In genomic region chr21:45123440-45123839, GRCh38 we compare ENCODE assay signal across 2 cellular contexts.
A peak's percentile ranks its signal among the peaks of the same experiment; 100 is the strongest.
TF ChIP-seq lines count a peak whose summit lies in the region.

No MANE protein-coding gene starts in this region.

TF ChIP-seq in HEK293, 187 proteins besides CTCF, POLR2A, EP300 and RAD21 (continued from another document and continues in another):
- no peak for TF ChIP-seq ZNF518A (tag by site-specific recombination; conservative IDR thresholded peaks at IDR 0.05; ENCODE audit: low read depth)
- TF ChIP-seq ZNF280C (tag by site-specific recombination; IDR thresholded peaks at IDR 0.05) = no peak
- peak; percentile 43; the same call in 1 of the 2 replicates for TF ChIP-seq ZIC2 (tag by site-specific recombination; IDR thresholded peaks at IDR 0.05)
- TF ChIP-seq ZBTB20 (tag by site-specific recombination; IDR thresholded peaks at IDR 0.05) = no peak
- no peak for TF ChIP-seq ZNF184 (tag by site-specific recombination; IDR thresholded peaks at IDR 0.05)
- TF ChIP-seq ZNF121 (tag by site-specific recombination; IDR thresholded peaks at IDR 0.05) = 0 out of 2 replicates have a peak, but pooled peaks have one; percentile 18
- no peak for TF ChIP-seq ZNF843 (tag by site-specific recombination; IDR thresholded peaks at IDR 0.05)
- TF ChIP-seq ZNF785 (tag by site-specific recombination; IDR thresholded peaks at IDR 0.05) = no peak
- TF ChIP-seq ATF2 (tag by site-specific recombination; IDR thresholded peaks at IDR 0.05; ENCODE audit: low read depth) = no peak
- no peak for TF ChIP-seq TCF7L2 (IDR thresholded peaks at IDR 0.05; ENCODE audit: borderline replicate concordance, low read depth, low read length)
- no peak for TF ChIP-seq PRDM4 (tag by site-specific recombination; IDR thresholded peaks at IDR 0.05)
- no peak for TF ChIP-seq BCL11B (tag by site-specific recombination; IDR thresholded peaks at IDR 0.05; ENCODE audit: low read depth)
- TF ChIP-seq GLIS1 (tag by site-specific recombination; IDR thresholded peaks at IDR 0.05) = no peak
- TF ChIP-seq ZNF600 (tag by site-specific recombination; IDR thresholded peaks at IDR 0.05) = peak; percentile 64
- TF ChIP-seq ZNF514 (tag by site-specific recombination; IDR thresholded peaks at IDR 0.05) = no peak
- TF ChIP-seq ZNF621 (tag by site-specific recombination; IDR thresholded peaks at IDR 0.05) = no peak
- TF ChIP-seq ZBTB17 (tag by site-specific recombination; IDR thresholded peaks at IDR 0.05) = peak; percentile 74
- no peak for TF ChIP-seq ZNF837 (tag by site-specific recombination; IDR thresholded peaks at IDR 0.05)
- no peak for TF ChIP-seq ZNF776 (tag by site-specific recombination; IDR thresholded peaks at IDR 0.05; ENCODE audit: borderline replicate concordance)

TF ChIP-seq in GM12878, 131 proteins besides CTCF, POLR2A, EP300 and RAD21 (continued from another document):
- no peak for TF ChIP-seq CEBPZ (IDR thresholded peaks at IDR 0.05; ENCODE audit: low read depth, low read length)
- TF ChIP-seq BRCA1 (IDR thresholded peaks at IDR 0.05; ENCODE audit: low read depth, low read length) = no peak
- no peak for TF ChIP-seq NR2F1 (conservative IDR thresholded peaks at IDR 0.05)
- TF ChIP-seq SMAD5 (IDR thresholded peaks at IDR 0.05; ENCODE audit: low read depth) = no peak
- no peak for TF ChIP-seq TARDBP (IDR thresholded peaks at IDR 0.05; ENCODE audit: borderline replicate concordance)
- no peak for TF ChIP-seq HCFC1 (IDR thresholded peaks at IDR 0.05; ENCODE audit: low read length)
